In genomic region chr3:81502251-81502650, GRCh38 we compare ENCODE assay signal across 24 cellular contexts.
DNase-seq lines count a peak whose midpoint lies in the region; ATAC-seq, FAIRE-seq and TF ChIP-seq lines count a peak whose summit lies in the region.
"Had no signal": no experiment of that assay in that cellular context is flagged by ENCODE, and none has a peak within 500 bp of the region (broad histone marks: within the 10 kb centered on the region; RNA-seq: fewer than 3 reads in every experiment).

No MANE protein-coding gene starts in this region.

- 88% methylated on average over 1 of the region's 1 CpG for WGBS in HepG2 (ENCODE audit: low lambda C conversion rate)
- 92% methylated on average over 1 of the region's 1 CpG for WGBS in right lobe of liver (ENCODE audit: insufficient coverage, low coverage, low lambda C conversion rate, missing lambda C conversion rate)
- 91% methylated on average over 1 of the region's 1 CpG for WGBS in hepatocyte (ENCODE audit: low lambda C conversion rate, missing lambda C conversion rate)

- no peaks in the 10 kb centered on the region for H3K4me1 Mint-ChIP-seq in activated CD8-positive, alpha-beta memory T cell treated with anti-CD3 and anti-CD28 coated beads, Interleukin-2, amount 10 ng/mL, durations not matched to agents 7 days and 5 days
- H3K4me1 Mint-ChIP-seq: CD4-positive, CD25-positive, alpha-beta regulatory T cell; CD8-positive, alpha-beta memory T cell; GM23338; IgD-negative memory B cell had no signal

- H3K4me3 ChIP-seq in HepG2 (replicated peaks in 1 of 3; ENCODE audit: insufficient read depth in 1 of 3, low read depth in 2 of 3, low read length in 3 of 3) (no peak overlapping the region), right lobe of liver (no peak overlapping the region), hepatocyte (no peak overlapping the region)
- H3K4me3 ChIP-seq: GM23338 had no signal

- POLR2A ChIA-PET in HepG2 (lab: Yijun Ruan, JAX), result no interaction called here

- H3K9me3 ChIP-seq in HepG2 (ENCODE audit: low read length) (no peaks in the 10 kb centered on the region), right lobe of liver (no peaks in the 10 kb centered on the region), hepatocyte (ENCODE audit: low read depth) (no peaks in the 10 kb centered on the region)
- H3K9me3 ChIP-seq: BE2C had no signal

- no peak overlapping the region for H3K27ac Mint-ChIP-seq in activated CD8-positive, alpha-beta memory T cell treated with anti-CD3 and anti-CD28 coated beads, Interleukin-2, amount 10 ng/mL, durations not matched to agents 7 days and 5 days
- H3K27ac Mint-ChIP-seq: CD4-positive, CD25-positive, alpha-beta regulatory T cell; CD8-positive, alpha-beta memory T cell; GM23338; IgD-negative memory B cell had no signal

- TF ChIP-seq RAD21 in HepG2 (CRISPR knock-in tag; IDR thresholded peaks at IDR 0.05), result no peak

- no peak for DNase-seq in HepG2 (ENCODE audit: low spot score)
- no peak for DNase-seq in right lobe of liver
- DNase-seq in NCI-H2227 treated with DMSO at 0.1 percent for 48 hours (lab: John Stamatoyannopoulos, UW), result peak; percentile 8
- DNase-seq in fibroblast of peridontal ligament (ENCODE audit: extremely low read depth), result peak; percentile 33
- no peak for DNase-seq in activated CD8-positive, alpha-beta memory T cell treated with anti-CD3 and anti-CD28 coated beads, Interleukin-2, amount 10 ng/mL, durations not matched to agents 7 days and 5 days
- no peak for DNase-seq in hepatocyte (ENCODE audit: low spot score)
- DNase-seq in UCSD-AML1 (lab: John Stamatoyannopoulos, UW; ENCODE audit: unreplicated experiment), result no peak
- DNase-seq: BE2C; C1 segment of cervical spinal cord; CD4-positive, CD25-positive, alpha-beta regulatory T cell; CD8-positive, alpha-beta memory T cell; COR-L47; DMS 273 treated with DMSO at 0.1 percent for 48 hours; DMS53; DND-41; EL; H7; HFFc6 had no signal

- H3K4me1 ChIP-seq in HepG2 (ENCODE audit: insufficient read depth, low read length), result no peaks in the 10 kb centered on the region
- H3K4me1 ChIP-seq in right lobe of liver, result no peaks in the 10 kb centered on the region
- no peaks in the 10 kb centered on the region for H3K4me1 ChIP-seq in hepatocyte (ENCODE audit: insufficient read depth)
- H3K4me1 ChIP-seq: BE2C had no signal

- H2AFZ ChIP-seq in HepG2 (ENCODE audit: low read length) (no peak overlapping the region), hepatocyte (no peak overlapping the region)
- H2AFZ ChIP-seq: GM23338 had no signal

- H3K9ac ChIP-seq in HepG2 (ENCODE audit: insufficient read depth, low read depth, low read length), result no peak overlapping the region

- no peak overlapping the region for H3K27ac ChIP-seq in HepG2 (ENCODE audit: extremely low read length, insufficient read depth, low read length)
- H3K27ac ChIP-seq in right lobe of liver, result no peak overlapping the region
- H3K27ac ChIP-seq in hepatocyte, result no peak overlapping the region
- H3K27ac ChIP-seq: HL-60 had no signal

- H4K20me1 ChIP-seq in HepG2 (ENCODE audit: insufficient read depth, low read length) (no peaks in the 10 kb centered on the region), hepatocyte (ENCODE audit: insufficient read depth, poor library complexity, severe bottlenecking) (no peaks in the 10 kb centered on the region)

- no peaks in the 10 kb centered on the region for H3K9me2 ChIP-seq in hepatocyte (replicated peaks; ENCODE audit: insufficient read depth)

- H3K9me3 Mint-ChIP-seq in activated CD8-positive, alpha-beta memory T cell treated with anti-CD3 and anti-CD28 coated beads, Interleukin-2, amount 10 ng/mL, durations not matched to agents 7 days and 5 days (ENCODE audit: low read depth), result no peaks in the 10 kb centered on the region
- H3K9me3 Mint-ChIP-seq: GM23338, HFFc6, IgD-negative memory B cell had no signal

- ATAC-seq in HepG2, result no peak
- no peak for ATAC-seq in right lobe of liver
- ATAC-seq in activated CD8-positive, alpha-beta memory T cell treated with anti-CD3 and anti-CD28 coated beads, Interleukin-2, amount 10 ng/mL, durations not matched to agents 7 days and 5 days, result no peak
- ATAC-seq: GM23338, HCT116 had no signal

- H3K36me3 ChIP-seq in HepG2 (replicated peaks in 1 of 2; ENCODE audit: control insufficient read depth in 1 of 2, insufficient read depth in 2 of 2, low read length in 2 of 2) (no peaks in the 10 kb centered on the region), right lobe of liver (no peaks in the 10 kb centered on the region), hepatocyte (replicated peaks; ENCODE audit: insufficient read depth, low read depth) (no peaks in the 10 kb centered on the region)
- H3K36me3 ChIP-seq: BE2C had no signal

- no peak overlapping the region for H3K4me3 Mint-ChIP-seq in activated CD8-positive, alpha-beta memory T cell treated with anti-CD3 and anti-CD28 coated beads, Interleukin-2, amount 10 ng/mL, durations not matched to agents 7 days and 5 days
- H3K4me3 Mint-ChIP-seq: CD4-positive, CD25-positive, alpha-beta regulatory T cell; CD8-positive, alpha-beta memory T cell; GM23338; HFFc6; IgD-negative memory B cell had no signal

- no peak overlapping the region for H3K4me2 ChIP-seq in HepG2 (ENCODE audit: low read depth, low read length)
- H3K4me2 ChIP-seq in hepatocyte, result no peak overlapping the region
- H3K4me2 ChIP-seq: GM23338 had no signal

- TF ChIP-seq POLR2A in HepG2 (IDR thresholded peaks at IDR 0.05; ENCODE audit: insufficient read depth in 1 of 2, low read depth in 2 of 2, low read length in 2 of 2) (no peak), right lobe of liver (IDR thresholded peaks at IDR 0.05) (no peak)

- H3K27me3 ChIP-seq in HepG2 (ENCODE audit: control insufficient read depth in 1 of 2, insufficient read depth in 2 of 2, low read length in 2 of 2), result no peaks in the 10 kb centered on the region
- no peaks in the 10 kb centered on the region for H3K27me3 ChIP-seq in right lobe of liver
- no peaks in the 10 kb centered on the region for H3K27me3 ChIP-seq in hepatocyte
- H3K27me3 ChIP-seq: BE2C had no signal

- in situ Hi-C loops in HepG2 (cut with HindIII; ENCODE audit: extremely low pct_ligation_motif_present, low pct_unique_long_range_greater_than_20kb), result no loop called here

- intact Hi-C loops in HepG2 (cut with micrococcal nuclease; ENCODE audit: unreplicated experiment) (no loop called here), right lobe of liver (cut with DNase I) (no loop called here)

- TF ChIP-seq CTCF in HepG2 (CRISPR knock-in tag; IDR thresholded peaks at IDR 0.05) (no peak), right lobe of liver (IDR thresholded peaks at IDR 0.05) (no peak), hepatocyte (IDR thresholded peaks at IDR 0.05; ENCODE audit: poor library complexity) (no peak)

- CTCF ChIA-PET in HepG2 (lab: Yijun Ruan, JAX; ENCODE audit: low intra/inter-chr PET ratio, low total read pairs), result no interaction called here
- CTCF ChIA-PET in activated CD8-positive, alpha-beta memory T cell treated with anti-CD3 and anti-CD28 coated beads, Interleukin-2, amount 10 ng/mL, durations not matched to agents 7 days and 5 days (lab: Charles Lee), result interaction anchor here (1.1 kb wide), 1 partner anchor 11 kb away, joined by 8 read pairs; no protein-coding TSS in a partner anchor

- no peaks in the 10 kb centered on the region for H3K79me2 ChIP-seq in HepG2 (ENCODE audit: insufficient read depth, low read length)
- H3K79me2 ChIP-seq in hepatocyte, result no peaks in the 10 kb centered on the region

- BruUV-seq in HepG2 (replicated peaks; lab: Mats Ljungman, UMichigan), result no TSS peak

- TF ChIP-seq EP300 in HepG2 (IDR thresholded peaks at IDR 0.05; ENCODE audit: low read depth in 2 of 2, low read length in 2 of 2), result no peak
- no peak for TF ChIP-seq EP300 in HepG2 (CRISPR knock-in tag; IDR thresholded peaks at IDR 0.05; ENCODE audit: borderline replicate concordance)

- FAIRE-seq in HepG2 (lab: Jason Lieb, UNC), result no peak
- FAIRE-seq: G401.6, GM18507 had no signal

- H3K27me3 Mint-ChIP-seq in activated CD8-positive, alpha-beta memory T cell treated with anti-CD3 and anti-CD28 coated beads, Interleukin-2, amount 10 ng/mL, durations not matched to agents 7 days and 5 days, result no peaks in the 10 kb centered on the region
- H3K27me3 Mint-ChIP-seq: CD4-positive, CD25-positive, alpha-beta regulatory T cell; CD8-positive, alpha-beta memory T cell; IgD-negative memory B cell had no signal

- H3K36me3 Mint-ChIP-seq in activated CD8-positive, alpha-beta memory T cell treated with anti-CD3 and anti-CD28 coated beads, Interleukin-2, amount 10 ng/mL, durations not matched to agents 7 days and 5 days, result peaks cover 3% of the 10 kb centered on the region
- H3K36me3 Mint-ChIP-seq: CD4-positive, CD25-positive, alpha-beta regulatory T cell had no signal

TF ChIP-seq in HepG2, 621 proteins besides CTCF, POLR2A, EP300 and RAD21:
- no peak for TF ChIP-seq HIVEP1 (CRISPR knock-in tag; IDR thresholded peaks at IDR 0.05)
- no peak for TF ChIP-seq ZNF24 (IDR thresholded peaks at IDR 0.05)
- TF ChIP-seq CEBPB (IDR thresholded peaks at IDR 0.05; ENCODE audit: borderline replicate concordance, low read depth, low read length), result peak; percentile 64; the same call in 1 of the 2 replicates
- TF ChIP-seq CEBPG (CRISPR knock-in tag; IDR thresholded peaks at IDR 0.05), result peak; percentile 12; the same call in 1 of the 2 replicates

Comparison
In these comparisons a context has a peak if more than half of its experiments do, and no peak if none do; other contexts are left out.
1. DNase-seq: peak in NCI-H2227 treated with DMSO at 0.1 percent for 48 hours (single experiment) and fibroblast of peridontal ligament (single experiment); none in HepG2 (single experiment), right lobe of liver (0 of 3), activated CD8-positive, alpha-beta memory T cell treated with anti-CD3 and anti-CD28 coated beads, Interleukin-2, amount 10 ng/mL, durations not matched to agents 7 days and 5 days (single experiment), hepatocyte (single experiment) and UCSD-AML1 (single experiment).